17 cellular contexts compared by ENCODE assay signal in the genomic region with DNA sequence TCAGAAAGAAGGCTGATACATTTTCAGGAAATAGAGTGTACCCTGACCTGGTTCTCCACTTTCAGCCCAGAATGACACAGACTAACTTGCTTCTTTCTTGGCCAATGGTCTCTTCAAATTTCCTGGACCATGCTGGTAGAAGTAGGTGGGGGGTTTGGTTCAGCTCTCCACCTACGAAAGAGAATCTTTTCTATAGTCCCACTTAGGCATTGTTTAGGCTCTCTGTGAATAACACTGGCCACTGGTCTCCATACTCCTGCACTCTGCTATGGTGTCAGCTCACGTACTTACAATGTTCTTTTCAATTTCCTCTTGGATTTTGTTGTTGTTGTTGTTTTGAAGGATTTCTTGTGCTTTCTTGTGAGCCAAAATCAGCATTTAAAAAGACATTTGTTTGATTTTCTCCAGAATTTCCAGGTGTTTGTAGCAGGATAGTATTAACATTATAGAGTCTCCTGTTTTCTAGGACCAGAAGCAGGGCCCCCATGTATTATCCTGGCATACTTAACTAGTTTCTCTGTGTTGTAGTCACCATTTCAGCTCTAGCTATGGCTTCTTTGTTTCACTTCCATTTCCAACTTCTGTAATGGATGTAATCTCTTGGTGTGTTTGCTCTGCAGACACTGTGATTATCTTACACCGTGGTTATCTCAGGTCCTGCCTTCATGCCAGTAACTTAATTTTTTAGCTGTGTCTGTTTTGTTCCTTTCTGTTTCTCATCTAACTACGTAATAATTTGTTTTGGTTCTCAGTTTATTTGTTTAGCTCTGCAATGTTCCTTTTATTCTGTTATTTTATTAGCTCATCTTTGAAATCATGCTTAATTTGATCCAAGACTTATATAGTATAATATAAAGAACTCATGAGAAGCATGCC.
"Had no signal": no experiment of that assay in that cellular context is flagged by ENCODE, and none has a peak within 500 bp of the region (broad histone marks: within the 10 kb centered on the region; RNA-seq: fewer than 3 reads in every experiment).

No MANE protein-coding gene starts in this region.

- H3K27me3 ChIP-seq: adrenal gland, cardiac muscle cell, ovary, tibial artery had no signal

- H3K36me3 ChIP-seq: adrenal gland, cardiac muscle cell, lower lobe of right lung, ovary, tibial artery, WERI-Rb-1 had no signal

- DNase-seq: activated CD4-positive, alpha-beta T cell treated with anti-CD3 and anti-CD28 coated beads for 36 hours; activated CD8-positive, alpha-beta T cell treated with anti-CD3 and anti-CD28 coated beads for 36 hours; activated effector memory CD4-positive, alpha-beta T cell treated with Interleukin-2 at 50 U/mL for 16 hours; activated T-cell treated with anti-CD3 and anti-CD28 coated beads, Interleukin-2, amount 50 U/mL, for 4 hours; adrenal gland; erythroblast; hippocampal formation; left cardiac atrium; lower lobe of right lung; nephron progenitor cell; ovary; T-helper 17 cell; tibial artery; WERI-Rb-1 had no signal

- H3K9me3 ChIP-seq: adrenal gland, lower lobe of right lung, ovary had no signal

- H3K4me3 Mint-ChIP-seq: activated CD4-positive, alpha-beta T cell treated with anti-CD3 and anti-CD28 coated beads for 36 hours; activated CD8-positive, alpha-beta T cell treated with anti-CD3 and anti-CD28 coated beads for 36 hours; activated naive CD4-positive, alpha-beta T cell treated with anti-CD3 and anti-CD28 coated beads, Interleukin-2, amount 50 U/mL, for 24 hours; activated T-cell treated with anti-CD3 and anti-CD28 coated beads, Interleukin-2, amount 50 U/mL, for 4 hours; nephron progenitor cell; stimulated activated memory B cell treated with anti-CD40 and anti-IgM and Interleukin-4, amounts not matched to agents 10 μg/mL and 1 μg/mL and 100 μg/mL, for 72 hours; T-helper 17 cell had no signal

- ATAC-seq: activated CD4-positive, alpha-beta T cell treated with anti-CD3 and anti-CD28 coated beads for 36 hours; activated CD8-positive, alpha-beta T cell treated with anti-CD3 and anti-CD28 coated beads for 36 hours; activated T-cell treated with anti-CD3 and anti-CD28 coated beads, Interleukin-2, amount 50 U/mL, for 4 hours; left cardiac atrium; lower lobe of right lung; stimulated activated memory B cell treated with anti-CD40 and anti-IgM and Interleukin-4, amounts not matched to agents 10 μg/mL and 1 μg/mL and 100 μg/mL, for 72 hours; T-helper 17 cell had no signal

- H3K4me3 ChIP-seq: adrenal gland, cardiac muscle cell, lower lobe of right lung, ovary, tibial artery had no signal

- H3K36me3 Mint-ChIP-seq: activated naive CD4-positive, alpha-beta T cell treated with anti-CD3 and anti-CD28 coated beads, Interleukin-2, amount 50 U/mL, for 24 hours; stimulated activated memory B cell treated with anti-CD40 and anti-IgM and Interleukin-4, amounts not matched to agents 10 μg/mL and 1 μg/mL and 100 μg/mL, for 72 hours had no signal

- H3K4me1 ChIP-seq: adrenal gland, lower lobe of right lung, tibial artery had no signal

- H3K27ac ChIP-seq: cardiac muscle cell, lower lobe of right lung, ovary, tibial artery, WERI-Rb-1 had no signal

- H3K27ac Mint-ChIP-seq: activated CD4-positive, alpha-beta T cell treated with anti-CD3 and anti-CD28 coated beads for 36 hours; activated CD8-positive, alpha-beta T cell treated with anti-CD3 and anti-CD28 coated beads for 36 hours; activated naive CD4-positive, alpha-beta T cell treated with anti-CD3 and anti-CD28 coated beads, Interleukin-2, amount 50 U/mL, for 24 hours; nephron progenitor cell; stimulated activated memory B cell treated with anti-CD40 and anti-IgM and Interleukin-4, amounts not matched to agents 10 μg/mL and 1 μg/mL and 100 μg/mL, for 72 hours; T-helper 17 cell had no signal

- H3K4me1 Mint-ChIP-seq: activated CD4-positive, alpha-beta T cell treated with anti-CD3 and anti-CD28 coated beads for 36 hours; activated naive CD4-positive, alpha-beta T cell treated with anti-CD3 and anti-CD28 coated beads, Interleukin-2, amount 50 U/mL, for 24 hours; stimulated activated memory B cell treated with anti-CD40 and anti-IgM and Interleukin-4, amounts not matched to agents 10 μg/mL and 1 μg/mL and 100 μg/mL, for 72 hours; T-helper 17 cell had no signal

- H3K27me3 Mint-ChIP-seq: stimulated activated memory B cell treated with anti-CD40 and anti-IgM and Interleukin-4, amounts not matched to agents 10 μg/mL and 1 μg/mL and 100 μg/mL, for 72 hours had no signal
